ENCODE assay signal across 19 cellular contexts in genomic region chr7:139991267-139991666, GRCh38.
DNase-seq lines count a peak whose midpoint lies in the region; ATAC-seq lines count a peak whose summit lies in the region.
"Had no signal": no experiment of that assay in that cellular context is flagged by ENCODE, and none has a peak within 500 bp of the region (broad histone marks: within the 10 kb centered on the region; RNA-seq: fewer than 3 reads in every experiment).

No MANE protein-coding gene starts in this region.

- H3F3A ChIP-seq in GM23248 (ENCODE audit: insufficient read depth): no peaks in the 10 kb centered on the region

- H3K4me3 ChIP-seq in BLaER1: no peak overlapping the region
- no peak overlapping the region for H3K4me3 ChIP-seq in GM23248

- peak overlapping the region; percentile 22 for H3K27ac Mint-ChIP-seq in activated T-helper 17 cell treated with anti-CD3 and anti-CD28 coated beads, Interleukin-2, amount 50 U/mL, for 72 hours
- H3K27ac Mint-ChIP-seq: HFFc6 had no signal

- WGBS in GM23248 (ENCODE audit: low coverage in 1 of 2, low lambda C conversion rate in 2 of 2, missing lambda C conversion rate in 2 of 2), 2 experiments: 65 to 77% methylated on average over 4 to 5 of the region's 5 CpGs

- no peak overlapping the region for H2AFZ ChIP-seq in GM23248

- H3K27me3 ChIP-seq in BLaER1 (no peaks in the 10 kb centered on the region), GM23248 (replicated peaks; ENCODE audit: insufficient read depth) (no peaks in the 10 kb centered on the region)

- in situ Hi-C loops in GM23248 (cut with MboI): loop anchor here (25.0 kb wide), 1 partner anchor 204 kb away; the partner anchor contains the start of gene HIPK2

- H3K27ac ChIP-seq in BLaER1: no peak overlapping the region
- H3K27ac ChIP-seq in GM23248: no peak overlapping the region

- H3K27me3 Mint-ChIP-seq in activated T-helper 17 cell treated with anti-CD3 and anti-CD28 coated beads, Interleukin-2, amount 50 U/mL, for 72 hours: no peaks in the 10 kb centered on the region
- no peaks in the 10 kb centered on the region for H3K27me3 Mint-ChIP-seq in activated T-cell treated with anti-CD3 and anti-CD28 coated beads, Interleukin-2, amount 50 U/mL, for 4 hours (ENCODE audit: low read depth)

- intact Hi-C loops in posterior vena cava (cut with DNase I): loop anchor here in 1 of 2 donors (5.0 kb wide), 1 partner anchor 354 kb away; no protein-coding TSS in a partner anchor

- ATAC-seq in activated T-helper 17 cell treated with anti-CD3 and anti-CD28 coated beads, Interleukin-2, amount 50 U/mL, for 72 hours (replicated peaks): no peak
- ATAC-seq in activated T-cell treated with anti-CD3 and anti-CD28 coated beads, Interleukin-2, amount 50 U/mL, for 4 hours: no peak

- H3K4me2 ChIP-seq in BLaER1 (peak overlapping the region; percentile 69; the same call in 1 of the 2 replicates), GM23248 (ENCODE audit: unreplicated experiment) (no peak overlapping the region)

- H3K9ac ChIP-seq in BLaER1 (no peak overlapping the region), GM23248 (no peak overlapping the region)

- H3K9me3 ChIP-seq in BLaER1 (no peaks in the 10 kb centered on the region), GM23248 (ENCODE audit: low read depth) (no peaks in the 10 kb centered on the region)

- no peaks in the 10 kb centered on the region for H3K9me3 Mint-ChIP-seq in activated T-helper 17 cell treated with anti-CD3 and anti-CD28 coated beads, Interleukin-2, amount 50 U/mL, for 72 hours
- H3K9me3 Mint-ChIP-seq in activated T-cell treated with anti-CD3 and anti-CD28 coated beads, Interleukin-2, amount 50 U/mL, for 4 hours: no peaks in the 10 kb centered on the region
- H3K9me3 Mint-ChIP-seq: HFFc6 had no signal

- no peaks in the 10 kb centered on the region for H3K79me2 ChIP-seq in GM23248 (ENCODE audit: insufficient read depth)

- no peaks in the 10 kb centered on the region for H3K36me3 ChIP-seq in BLaER1
- no peaks in the 10 kb centered on the region for H3K36me3 ChIP-seq in GM23248 (ENCODE audit: low read depth)

- H4K20me1 ChIP-seq in BLaER1: no peaks in the 10 kb centered on the region
- no peaks in the 10 kb centered on the region for H4K20me1 ChIP-seq in GM23248 (ENCODE audit: insufficient read depth)

- DNase-seq in GM23248 (peak; percentile 18), posterior vena cava (ENCODE audit: low spot score) (peak; percentile 38), NCI-H2196 treated with DMSO at 0.1 percent for 48 hours (lab: John Stamatoyannopoulos, UW; ENCODE audit: unreplicated experiment) (no peak), DMS 273 treated with DMSO at 0.1 percent for 48 hours (lab: John Stamatoyannopoulos, UW) (no peak)
- no peak for DNase-seq in activated T-cell treated with anti-CD3 and anti-CD28 coated beads, Interleukin-2, amount 50 U/mL, for 4 hours
- DNase-seq: AML-193, DMS79, H7, HFFc6, KBM-7, NCI-H1092 treated with DMSO at 0.1 percent for 48 hours, NCI-H1436 treated with DMSO at 0.1 percent for 48 hours, NCI-H2029 treated with DMSO at 0.1 percent for 48 hours, NCI-H2171, NCI-H524 treated with DMSO at 0.1 percent for 48 hours, Right ventricle myocardium superior had no signal

- H3K9me2 ChIP-seq in GM23248 (ENCODE audit: insufficient read depth): no peaks in the 10 kb centered on the region

- H3K36me3 Mint-ChIP-seq in activated T-helper 17 cell treated with anti-CD3 and anti-CD28 coated beads, Interleukin-2, amount 50 U/mL, for 72 hours (ENCODE audit: low read depth): no peaks in the 10 kb centered on the region
- H3K36me3 Mint-ChIP-seq in activated T-cell treated with anti-CD3 and anti-CD28 coated beads, Interleukin-2, amount 50 U/mL, for 4 hours (ENCODE audit: insufficient read depth): no peaks in the 10 kb centered on the region

- H3K4me1 ChIP-seq in BLaER1: peaks cover 62% of the 10 kb centered on the region
- no peaks in the 10 kb centered on the region for H3K4me1 ChIP-seq in GM23248 (ENCODE audit: insufficient read depth)

- no peak overlapping the region for H3K4me3 Mint-ChIP-seq in activated T-helper 17 cell treated with anti-CD3 and anti-CD28 coated beads, Interleukin-2, amount 50 U/mL, for 72 hours
- no peak overlapping the region for H3K4me3 Mint-ChIP-seq in activated T-cell treated with anti-CD3 and anti-CD28 coated beads, Interleukin-2, amount 50 U/mL, for 4 hours
- H3K4me3 Mint-ChIP-seq: CD14-positive monocyte, HFFc6 had no signal

- no peaks in the 10 kb centered on the region for H3K4me1 Mint-ChIP-seq in activated T-helper 17 cell treated with anti-CD3 and anti-CD28 coated beads, Interleukin-2, amount 50 U/mL, for 72 hours
- no peaks in the 10 kb centered on the region for H3K4me1 Mint-ChIP-seq in activated T-cell treated with anti-CD3 and anti-CD28 coated beads, Interleukin-2, amount 50 U/mL, for 4 hours (ENCODE audit: low read depth)

Comparison
In these comparisons a context has a peak if more than half of its experiments do, and no peak if none do; other contexts are left out.
1. DNase-seq: peak in GM23248 (single experiment) and posterior vena cava (single experiment); none in activated T-cell treated with anti-CD3 and anti-CD28 coated beads, Interleukin-2, amount 50 U/mL, for 4 hours (single experiment), NCI-H2196 treated with DMSO at 0.1 percent for 48 hours (single experiment) and DMS 273 treated with DMSO at 0.1 percent for 48 hours (single experiment).